ENCODE assay signal across 7 cellular contexts in the genomic region with DNA sequence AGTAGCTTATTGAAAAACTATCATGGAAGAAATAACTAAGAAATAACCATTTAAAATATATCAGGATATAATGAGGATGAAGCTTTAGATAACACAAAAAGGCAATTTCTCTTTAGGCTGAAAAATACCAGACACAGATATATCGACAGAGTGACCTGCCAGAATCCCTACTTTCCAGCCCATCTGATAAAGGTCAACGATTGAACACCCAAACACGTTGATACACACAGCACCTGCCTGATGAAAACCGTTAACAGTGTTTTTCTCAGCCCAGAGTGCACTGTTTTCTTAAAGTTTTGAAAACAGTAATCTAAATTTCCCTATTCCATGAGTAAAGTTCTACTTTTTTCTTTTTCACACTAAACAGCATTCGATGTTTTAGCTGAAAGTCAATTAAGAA.
"Had no signal": no experiment of that assay in that cellular context is flagged by ENCODE, and none has a peak within 500 bp of the region (broad histone marks: within the 10 kb centered on the region; RNA-seq: fewer than 3 reads in every experiment).

No MANE protein-coding gene starts in this region.

- H3K27ac Mint-ChIP-seq: GM23338, H9, IgD-negative memory B cell had no signal

- H3K4me3 ChIP-seq: GM23338 had no signal

- H3K36me3 Mint-ChIP-seq: IgD-negative memory B cell had no signal

- DNase-seq: H9, HCEC 1CT had no signal

- FAIRE-seq: H1, H54, HTR-8/SVneo had no signal

- H3K4me2 ChIP-seq: GM23338 had no signal

- H3K4me3 Mint-ChIP-seq: GM23338, H9, IgD-negative memory B cell had no signal

- H3K9me3 Mint-ChIP-seq: GM23338, H9, IgD-negative memory B cell had no signal

- H3K4me1 Mint-ChIP-seq: GM23338, H9, IgD-negative memory B cell had no signal

- ATAC-seq: GM23338 had no signal
